ENCODE assay signal across 1 cellular context in the genomic region with DNA sequence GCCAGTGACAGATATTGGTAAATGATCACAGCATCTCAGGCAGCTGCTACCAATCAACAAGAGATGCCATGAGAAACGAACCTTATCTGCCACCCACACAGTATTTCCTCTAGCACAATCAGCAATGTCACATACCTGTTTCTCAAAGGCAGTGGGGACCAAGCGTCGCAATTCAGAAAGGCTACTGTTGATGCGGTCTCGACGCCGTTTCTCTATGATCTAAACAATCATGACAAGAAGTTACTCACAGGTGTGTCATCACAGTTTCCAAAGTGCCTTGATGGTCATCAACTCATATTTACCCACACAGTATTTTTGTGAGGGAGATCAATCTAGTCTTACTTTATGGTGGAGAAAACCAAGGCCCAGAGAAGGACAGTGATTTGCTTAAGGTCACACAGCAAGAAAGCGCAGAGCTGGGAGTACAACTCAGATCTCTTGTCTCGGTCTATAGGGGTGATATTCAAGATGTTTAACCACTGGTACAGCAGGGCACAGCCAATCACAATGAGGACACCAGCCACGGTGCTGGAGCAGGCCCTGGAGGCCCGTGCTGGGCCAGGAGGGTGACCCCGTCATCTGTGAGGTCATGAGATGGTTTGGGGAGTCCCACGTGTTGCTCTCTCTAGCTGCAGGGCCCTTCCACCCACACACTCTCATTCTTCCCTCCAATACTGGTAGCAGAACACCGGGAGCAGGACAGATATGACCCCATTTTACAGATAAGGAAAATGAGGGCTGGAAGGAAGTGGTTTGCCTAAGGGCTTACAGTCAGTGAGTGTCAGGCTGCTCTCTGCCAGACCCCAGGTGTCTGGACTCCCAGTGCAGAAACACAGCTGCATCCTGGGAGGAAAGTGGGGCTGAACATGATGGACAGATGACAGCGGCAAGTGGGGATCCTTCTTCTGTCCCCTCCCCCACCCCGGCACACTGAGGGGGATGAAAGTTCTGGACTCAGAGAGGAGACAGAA.
TF ChIP-seq lines count a peak whose summit lies in the region.

No MANE protein-coding gene starts in this region.

TF ChIP-seq in HepG2, 621 proteins besides CTCF, POLR2A, EP300 and RAD21:
- TF ChIP-seq ZNF781 (CRISPR knock-in tag; IDR thresholded peaks at IDR 0.05; ENCODE audit: borderline replicate concordance, not compliant biosample characterization) (no peak), ZNF629 (CRISPR knock-in tag; conservative IDR thresholded peaks at IDR 0.05) (peak; percentile 60), ZBTB7A (CRISPR knock-in tag; IDR thresholded peaks at IDR 0.05) (no peak), MAZ (IDR thresholded peaks at IDR 0.05; ENCODE audit: borderline replicate concordance, low read depth, low read length) (no peak), MAZ (CRISPR knock-in tag; IDR thresholded peaks at IDR 0.05; ENCODE audit: low read depth) (no peak), ZNF768 (CRISPR knock-in tag; IDR thresholded peaks at IDR 0.05) (peak; percentile 86), ZNF713 (CRISPR knock-in tag; IDR thresholded peaks at IDR 0.05) (no peak), SNAI1 (CRISPR knock-in tag; IDR thresholded peaks at IDR 0.05; ENCODE audit: borderline replicate concordance) (no peak)
- TF ChIP-seq, protein P1, sequence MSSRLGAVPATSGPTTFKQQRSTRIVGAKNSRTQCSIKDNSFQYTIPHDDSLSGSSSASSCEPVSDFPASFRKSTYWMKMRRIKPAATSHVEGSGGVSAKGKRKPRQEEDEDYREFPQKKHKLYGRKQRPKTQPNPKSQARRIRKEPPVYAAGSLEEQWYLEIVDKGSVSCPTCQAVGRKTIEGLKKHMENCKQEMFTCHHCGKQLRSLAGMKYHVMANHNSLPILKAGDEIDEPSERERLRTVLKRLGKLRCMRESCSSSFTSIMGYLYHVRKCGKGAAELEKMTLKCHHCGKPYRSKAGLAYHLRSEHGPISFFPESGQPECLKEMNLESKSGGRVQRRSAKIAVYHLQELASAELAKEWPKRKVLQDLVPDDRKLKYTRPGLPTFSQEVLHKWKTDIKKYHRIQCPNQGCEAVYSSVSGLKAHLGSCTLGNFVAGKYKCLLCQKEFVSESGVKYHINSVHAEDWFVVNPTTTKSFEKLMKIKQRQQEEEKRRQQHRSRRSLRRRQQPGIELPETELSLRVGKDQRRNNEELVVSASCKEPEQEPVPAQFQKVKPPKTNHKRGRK (CRISPR knock-in tag; IDR thresholded peaks at IDR 0.05): no peak
